11 cellular contexts compared by ENCODE assay signal in the genomic region with DNA sequence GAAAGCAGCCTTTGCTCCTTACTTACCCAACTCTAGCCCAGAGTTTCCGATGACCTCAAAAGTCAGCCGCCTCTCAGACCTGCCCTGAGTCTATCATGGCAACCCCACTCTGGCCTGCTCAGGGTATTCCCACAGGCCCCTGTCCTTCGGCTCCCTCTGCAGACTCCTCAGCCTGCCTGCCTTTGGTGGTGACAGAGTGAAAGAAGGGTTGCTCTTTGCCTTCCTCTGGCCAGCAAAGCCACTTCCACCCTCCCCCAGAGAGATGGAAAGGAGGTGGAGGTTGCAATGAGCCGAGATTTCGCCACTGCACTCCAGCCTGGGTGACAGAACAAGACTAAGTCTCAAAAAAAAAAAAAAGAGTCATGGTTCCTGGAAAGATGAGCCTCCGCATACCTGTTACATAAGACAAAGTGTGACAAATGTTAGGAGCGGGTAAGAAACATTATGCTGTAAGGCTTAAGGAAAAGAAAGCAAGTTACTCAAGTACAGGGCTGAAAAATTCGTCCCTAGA. TPM values are rescaled to one million over a fixed set of nuclear protein-coding genes. Genes with fewer than 3 reads are reported as not detected.
DNase-seq lines count a peak whose midpoint lies in the region; ATAC-seq, FAIRE-seq and TF ChIP-seq lines count a peak whose summit lies in the region.
"Had no signal": no experiment of that assay in that cellular context is flagged by ENCODE, and none has a peak within 500 bp of the region (broad histone marks: within the 10 kb centered on the region; RNA-seq: fewer than 3 reads in every experiment).

No MANE protein-coding gene starts in this region.

- H3K36me3 ChIP-seq in K562 (ENCODE audit: control insufficient read depth, insufficient read depth, low read length) (no peaks in the 10 kb centered on the region), psoas muscle (ENCODE audit: insufficient read depth in 1 of 2, low read depth in 1 of 2) (no peaks in the 10 kb centered on the region)

- H3K9me1 ChIP-seq in K562 (ENCODE audit: control insufficient read depth, insufficient read depth, low read length) = no peaks in the 10 kb centered on the region

- POLR2A ChIA-PET in K562 (lab: Yijun Ruan, JAX) = no interaction called here

- FAIRE-seq in K562 (lab: Jason Lieb, UNC) = peak; percentile 76

- H3K4me1 ChIP-seq in K562 (replicated peaks in 1 of 2; ENCODE audit: control insufficient read depth in 2 of 2, insufficient read depth in 2 of 2, low read length in 2 of 2) = peaks cover 7 to 21% of the 10 kb centered on the region in 2 experiments
- peaks cover 3% of the 10 kb centered on the region for H3K4me1 ChIP-seq in psoas muscle

- no peaks in the 10 kb centered on the region for H3K79me2 ChIP-seq in K562 (ENCODE audit: control insufficient read depth, insufficient read depth, low read length)

- H3K4me2 ChIP-seq in K562 (ENCODE audit: insufficient read depth, low read length) = no peak overlapping the region

- CTCF ChIA-PET in K562 (lab: Yijun Ruan, JAX; ENCODE audit: low intra/inter-chr PET ratio) = interaction anchor here (0.5 to 0.7 kb wide), 2 partner anchors 47 to 962 kb away, joined by 3 to 4 read pairs; no protein-coding TSS in a partner anchor

- no peaks in the 10 kb centered on the region for H4K20me1 ChIP-seq in K562 (replicated peaks; ENCODE audit: control insufficient read depth, insufficient read depth, low read length)

- in situ Hi-C loops in K562 (cut with MboI) = no loop called here

- peak overlapping the region; percentile 33; the same call in 1 of the 3 replicates for H3K27ac ChIP-seq in K562 (ENCODE audit: extremely low read depth, low read depth, low read length)
- H3K27ac ChIP-seq in psoas muscle = peak overlapping the region; percentile 30

- peak in 2 of 3 experiments; percentile 27 to 36; a peak in 3 of 6 replicates for TF ChIP-seq CTCF in K562 (IDR thresholded peaks at IDR 0.05 in 2 of 3, conservative IDR thresholded peaks at IDR 0.05 in 1 of 3; ENCODE audit: insufficient read depth in 2 of 3, low read depth in 1 of 3, low read length in 3 of 3)
- TF ChIP-seq CTCF in psoas muscle (IDR thresholded peaks at IDR 0.05) = no peak

- ATAC-seq in K562 (peak; percentile 81), psoas muscle (peak; percentile 18 to 64 (median 51)), GM21825 (IDR thresholded peaks at IDR 0.05; ENCODE audit: unreplicated experiment) (no peak)

- H3K27me3 ChIP-seq in K562 (ENCODE audit: control insufficient read depth in 2 of 2, insufficient read depth in 2 of 2, low read length in 2 of 2) (no peaks in the 10 kb centered on the region), psoas muscle (ENCODE audit: insufficient read depth in 3 of 3, low read length in 2 of 3) (no peaks in the 10 kb centered on the region)

- H3K9me3 ChIP-seq in K562 (replicated peaks; ENCODE audit: control insufficient read depth, insufficient read depth, low read depth, low read length) (no peaks in the 10 kb centered on the region), psoas muscle (no peaks in the 10 kb centered on the region)

- no peak overlapping the region for H3K9ac ChIP-seq in K562 (ENCODE audit: insufficient read depth in 1 of 2, low read depth in 2 of 2, low read length in 2 of 2)

- BruUV-seq in K562 (replicated peaks; lab: Mats Ljungman, UMichigan) = no TSS peak

- H3K4me3 ChIP-seq in K562 (no peak overlapping the region), psoas muscle (no peak overlapping the region)

- intact Hi-C loops in K562 (cut with micrococcal nuclease) = no loop called here
- intact Hi-C loops in psoas muscle (cut with DNase I) = no loop called here

- no peak for TF ChIP-seq EP300 in K562 (IDR thresholded peaks at IDR 0.05; ENCODE audit: low read length)

- no peak for TF ChIP-seq POLR2A in K562 (conservative IDR thresholded peaks at IDR 0.05)

- peak overlapping the region; percentile 68 for H2AFZ ChIP-seq in K562 (ENCODE audit: low read depth, low read length)

- peak; percentile 23 to 37; a peak in 3 of 4 replicates for TF ChIP-seq RAD21 in K562 (CRISPR knock-in tag; conservative IDR thresholded peaks at IDR 0.05 in 1 of 2, IDR thresholded peaks at IDR 0.05 in 1 of 2)

- 42% methylated on average over 7 of the region's 8 CpGs for WGBS in K562 (ENCODE audit: insufficient coverage, low coverage, missing lambda C conversion rate)
- WGBS in psoas muscle, 3 donors = 66 to 85% (median 71%) methylated on average over 8 of the region's 8 CpGs

- DNase-seq in activated CD4-positive, alpha-beta T cell treated with anti-CD3 and anti-CD28 coated beads for 48 hours = peak; percentile 42
- no peak for DNase-seq in activated CD4-positive, alpha-beta T cell treated with anti-CD3 and anti-CD28 coated beads, Interleukin-2, amount 50 U/mL, for 1 hour
- DNase-seq in NOMO-1 (lab: John Stamatoyannopoulos, UW; ENCODE audit: unreplicated experiment in 2 of 2) = peak; percentile 72 to 73
- peak in 3 of 4 experiments; percentile 25 to 38 (median 34) for DNase-seq in K562 (ENCODE audit: extremely low read depth in 1 of 4, low spot score in 3 of 4)
- no peak for DNase-seq in psoas muscle
- no peak for DNase-seq in stimulated activated naive CD4-positive, alpha-beta T cell treated with Interleukin-2 at 50 U/mL for 16 hours (lab: John Stamatoyannopoulos, UW)
- no peak for DNase-seq in HuH-7 (ENCODE audit: low spot score)
- DNase-seq: activated B cell treated with CpG ODN at 0.5 μM for 24 hours, NCI-H774 had no signal

RNA-seq across cellular contexts. Expression of gene SMIM33, which starts 2.3 kb away (rescaled TPM):
- total RNA-seq in K562 (2011; cell fraction: chromatin; rRNA removed; ENCODE audit: low replicate concordance) = not detected in 2 replicates
- total RNA-seq in K562 (2011; cell fraction: nucleolus; rRNA removed) = not detected in 2 replicates
- total RNA-seq in K562 (2011; cell fraction: nucleoplasm; rRNA removed) = not detected in 2 replicates
- total RNA-seq in K562 (2014; rRNA removed) = not detected in 2 replicates
- not detected in 2 replicates for total RNA-seq in K562 (2014; rRNA removed; fragmentation: Illumina TruSeq; extraction: Trizol)
- total RNA-seq in K562 (2015; rRNA removed; fragmentation: Illumina TruSeq; extraction: Trizol) = not detected in 2 replicates
- total RNA-seq in K562 (2021) = not detected in 2 replicates
- polyA plus RNA-seq in K562 (2011; rRNA removed) = not detected in 2 replicates
- polyA plus RNA-seq in K562 (2011; cell fraction: cytosol; rRNA removed) = not detected in 2 replicates
- not detected in 2 replicates for polyA plus RNA-seq in K562 (2011; cell fraction: nucleus; rRNA removed)
- polyA plus RNA-seq in K562 (2012) = 0.04 TPM in 1 of 2 replicates, not detected in the other
- not detected in 2 replicates for polyA plus RNA-seq in K562 (2014; fragmentation: Illumina TruSeq; extraction: Trizol)
- not detected for polyA plus RNA-seq in K562 (2014; fragmentation: Nextera tagmentation; extraction: Ambion mirVana)
- not detected in 2 replicates for polyA plus RNA-seq in K562 (2014; rRNA removed)
- not detected in 2 replicates for polyA minus RNA-seq in K562 (2011; rRNA and poly(A)+ RNA removed)
- not detected in 2 replicates for polyA minus RNA-seq in K562 (2011; cell fraction: cytosol; rRNA and poly(A)+ RNA removed)
- polyA minus RNA-seq in K562 (2011; cell fraction: nucleus; rRNA and poly(A)+ RNA removed) = not detected in 2 replicates
- total RNA-seq in psoas muscle = not detected
- polyA plus RNA-seq in psoas muscle = not detected
- total RNA-seq: activated B cell treated with CpG ODN at 0.5 μM for 24 hours had no signal
- polyA plus RNA-seq: IgD-negative memory B cell had no signal

RNA-seq across cellular contexts. Expression of gene ECSCR, which starts 5.9 kb away (rescaled TPM):
- not detected in 2 replicates for total RNA-seq in K562 (2011; cell fraction: chromatin; rRNA removed; ENCODE audit: low replicate concordance)
- total RNA-seq in K562 (2011; cell fraction: nucleolus; rRNA removed) = not detected in 2 replicates
- total RNA-seq in K562 (2011; cell fraction: nucleoplasm; rRNA removed) = not detected in 2 replicates
- total RNA-seq in K562 (2014; rRNA removed) (not detected in 2 replicates), K562 (2014; rRNA removed; fragmentation: Illumina TruSeq; extraction: Trizol) (not detected in 2 replicates), K562 (2015; rRNA removed; fragmentation: Illumina TruSeq; extraction: Trizol) (not detected in 2 replicates), K562 (2021) (not detected in 2 replicates), psoas muscle (10 to 100 TPM in 3 of 4 donors, 1 to 10 TPM in 1; 7.9 to 16.2 (median 12.3) TPM)
- polyA plus RNA-seq in K562 (2011; rRNA removed) (0.07 and 0.10 TPM in 2 replicates), K562 (2014; fragmentation: Illumina TruSeq; extraction: Trizol) (not detected in 2 replicates), K562 (2014; fragmentation: Nextera tagmentation; extraction: Ambion mirVana) (under 1 TPM; 0.13 to 0.25 TPM), K562 (2014; rRNA removed) (not detected in 2 replicates), psoas muscle (10 to 100 TPM in 2 of 3 donors, 1 to 10 TPM in 1; 7.6 to 25.4 (median 23.0) TPM)
- 0.16 and 0.22 TPM in 2 replicates for polyA plus RNA-seq in K562 (2011; cell fraction: cytosol; rRNA removed)
- polyA plus RNA-seq in K562 (2011; cell fraction: nucleus; rRNA removed) = 0.26 TPM in 1 of 2 replicates, not detected in the other
- 0.12 and 0.19 TPM in 2 replicates for polyA plus RNA-seq in K562 (2012)
- polyA minus RNA-seq in K562 (2011; rRNA and poly(A)+ RNA removed) = not detected in 2 replicates
- not detected in 2 replicates for polyA minus RNA-seq in K562 (2011; cell fraction: cytosol; rRNA and poly(A)+ RNA removed)
- not detected in 2 replicates for polyA minus RNA-seq in K562 (2011; cell fraction: nucleus; rRNA and poly(A)+ RNA removed)
- total RNA-seq: activated B cell treated with CpG ODN at 0.5 μM for 24 hours had no signal
- polyA plus RNA-seq: IgD-negative memory B cell had no signal

RNA-seq across cellular contexts. Expression of gene STING1, which starts 14.1 kb away (rescaled TPM):
- 37.8 and 111 TPM in 2 replicates for total RNA-seq in K562 (2011; cell fraction: chromatin; rRNA removed; ENCODE audit: low replicate concordance)
- 91.5 and 121 TPM in 2 replicates for total RNA-seq in K562 (2011; cell fraction: nucleolus; rRNA removed)
- 66.2 and 70.2 TPM in 2 replicates for total RNA-seq in K562 (2011; cell fraction: nucleoplasm; rRNA removed)
- 59.9 and 71.9 TPM in 2 replicates for total RNA-seq in K562 (2014; rRNA removed)
- total RNA-seq in K562 (2014; rRNA removed; fragmentation: Illumina TruSeq; extraction: Trizol) = 20.1 and 24.9 TPM in 2 replicates
- 44.7 and 44.8 TPM in 2 replicates for total RNA-seq in K562 (2015; rRNA removed; fragmentation: Illumina TruSeq; extraction: Trizol)
- total RNA-seq in K562 (2021) = 64.2 and 69.1 TPM in 2 replicates
- 31.0 and 58.9 TPM in 2 replicates for polyA plus RNA-seq in K562 (2011; rRNA removed)
- 54.5 and 93.0 TPM in 2 replicates for polyA plus RNA-seq in K562 (2011; cell fraction: cytosol; rRNA removed)
- 188 and 261 TPM in 2 replicates for polyA plus RNA-seq in K562 (2011; cell fraction: nucleus; rRNA removed)
- polyA plus RNA-seq in K562 (2012) = 110 and 213 TPM in 2 replicates
- 64.7 and 74.0 TPM in 2 replicates for polyA plus RNA-seq in K562 (2014; fragmentation: Illumina TruSeq; extraction: Trizol)
- polyA plus RNA-seq in K562 (2014; fragmentation: Nextera tagmentation; extraction: Ambion mirVana) = 10 to 100 TPM; 20.8 to 23.3 TPM
- polyA plus RNA-seq in K562 (2014; rRNA removed) = 61.4 and 66.1 TPM in 2 replicates
- 19.9 and 21.4 TPM in 2 replicates for polyA minus RNA-seq in K562 (2011; rRNA and poly(A)+ RNA removed)
- 54.2 and 55.1 TPM in 2 replicates for polyA minus RNA-seq in K562 (2011; cell fraction: cytosol; rRNA and poly(A)+ RNA removed)
- 36.5 and 43.1 TPM in 2 replicates for polyA minus RNA-seq in K562 (2011; cell fraction: nucleus; rRNA and poly(A)+ RNA removed)
- total RNA-seq in psoas muscle = 10 to 100 TPM in 1 of 4 donors, 1 to 10 TPM in 3; 7.1 to 13.2 (median 8.4) TPM
- polyA plus RNA-seq in psoas muscle = 1 to 10 TPM; 4.4 to 6.3 (median 4.8) TPM

RNA-seq across cellular contexts. Expression of gene DNAJC18, which starts 29.2 kb away (rescaled TPM):
- total RNA-seq in K562 (2011; cell fraction: chromatin; rRNA removed; ENCODE audit: low replicate concordance) = 2.3 and 4.5 TPM in 2 replicates
- total RNA-seq in K562 (2011; cell fraction: nucleolus; rRNA removed) = 0.79 and 1.3 TPM in 2 replicates
- 3.1 and 3.3 TPM in 2 replicates for total RNA-seq in K562 (2011; cell fraction: nucleoplasm; rRNA removed)
- 1.5 and 2.1 TPM in 2 replicates for total RNA-seq in K562 (2014; rRNA removed)
- total RNA-seq in K562 (2014; rRNA removed; fragmentation: Illumina TruSeq; extraction: Trizol) = 7.3 TPM in 2 replicates
- 2.8 and 4.9 TPM in 2 replicates for total RNA-seq in K562 (2015; rRNA removed; fragmentation: Illumina TruSeq; extraction: Trizol)
- total RNA-seq in K562 (2021) = 5.0 and 7.5 TPM in 2 replicates
- polyA plus RNA-seq in K562 (2011; rRNA removed) = 5.4 and 8.7 TPM in 2 replicates
- 2.0 and 4.2 TPM in 2 replicates for polyA plus RNA-seq in K562 (2011; cell fraction: cytosol; rRNA removed)
- 1.1 and 1.4 TPM in 2 replicates for polyA plus RNA-seq in K562 (2011; cell fraction: nucleus; rRNA removed)
- polyA plus RNA-seq in K562 (2012) = 5.5 and 6.8 TPM in 2 replicates
- polyA plus RNA-seq in K562 (2014; fragmentation: Illumina TruSeq; extraction: Trizol) = 8.4 and 8.7 TPM in 2 replicates
- polyA plus RNA-seq in K562 (2014; fragmentation: Nextera tagmentation; extraction: Ambion mirVana) = 10 to 100 TPM in 1 of 2 experiments, 1 to 10 TPM in 1; 7.7 to 13.3 TPM
- 6.2 and 10.9 TPM in 2 replicates for polyA plus RNA-seq in K562 (2014; rRNA removed)
- polyA minus RNA-seq in K562 (2011; rRNA and poly(A)+ RNA removed) = 2.5 and 5.2 TPM in 2 replicates
- polyA minus RNA-seq in K562 (2011; cell fraction: cytosol; rRNA and poly(A)+ RNA removed) = 1.8 and 2.4 TPM in 2 replicates
- 0.40 and 0.89 TPM in 2 replicates for polyA minus RNA-seq in K562 (2011; cell fraction: nucleus; rRNA and poly(A)+ RNA removed)
- total RNA-seq in psoas muscle = 10 to 100 TPM in 2 of 4 donors, 1 to 10 TPM in 2; 9.0 to 10.7 (median 10.2) TPM
- 10 to 100 TPM in 2 of 3 donors, 1 to 10 TPM in 1; 2.6 to 14.5 (median 13.7) TPM for polyA plus RNA-seq in psoas muscle

Comparison
In these comparisons a context has a peak if more than half of its experiments do, and no peak if none do; other contexts are left out.
1. DNase-seq: peak in activated CD4-positive, alpha-beta T cell treated with anti-CD3 and anti-CD28 coated beads for 48 hours (single experiment), NOMO-1 (2 of 2) and K562 (3 of 4); none in activated CD4-positive, alpha-beta T cell treated with anti-CD3 and anti-CD28 coated beads, Interleukin-2, amount 50 U/mL, for 1 hour (single experiment), psoas muscle (0 of 2), stimulated activated naive CD4-positive, alpha-beta T cell treated with Interleukin-2 at 50 U/mL for 16 hours (single experiment) and HuH-7 (single experiment).
2. RNA of gene ECSCR, which starts 5.9 kb away (total RNA-seq): 7.9 to 16.2 TPM in psoas muscle; not detected in K562; every median in the first group is over 4 times any median in the second.